ENCODE assay signal across 2 cellular contexts in the genomic region with DNA sequence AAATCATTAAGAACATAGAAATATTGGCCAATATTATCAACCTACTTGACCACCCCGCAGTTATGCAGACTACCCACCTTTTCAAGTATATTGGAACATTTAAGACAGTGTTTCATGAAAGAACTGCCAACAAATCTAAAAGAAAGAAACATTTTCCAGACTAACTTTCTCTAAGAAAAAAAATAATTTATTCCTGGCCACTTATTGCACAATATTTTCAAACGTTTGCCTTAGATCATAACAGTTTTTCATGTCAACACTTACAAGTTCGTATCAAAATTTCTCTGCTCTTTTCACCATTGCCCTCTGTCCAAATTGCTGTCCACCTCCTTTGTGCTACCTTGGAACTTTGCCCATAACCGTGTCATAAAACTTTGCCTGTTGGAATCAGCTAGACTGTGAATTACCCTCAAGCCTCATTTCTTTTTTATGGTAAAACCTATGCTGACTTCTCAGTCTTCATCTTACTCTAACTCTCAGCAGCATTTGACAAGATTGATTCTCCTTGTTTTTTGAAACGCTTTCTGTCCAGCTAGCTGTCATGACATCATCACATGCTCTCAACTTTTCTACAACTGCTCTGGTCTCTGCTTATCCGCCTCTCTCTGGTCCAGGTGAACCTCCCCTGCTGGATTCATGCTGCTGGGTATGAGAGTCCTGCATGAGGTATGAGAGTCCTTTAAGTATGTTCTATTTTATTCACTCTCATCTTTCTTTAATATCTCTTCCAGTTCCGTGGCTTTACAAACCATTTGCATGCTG.
TF ChIP-seq lines count a peak whose summit lies in the region.

No MANE protein-coding gene starts in this region.

TF ChIP-seq in IMR-90, 13 proteins besides CTCF, POLR2A, EP300 and RAD21:
- TF ChIP-seq MAZ (IDR thresholded peaks at IDR 0.05; ENCODE audit: borderline replicate concordance, low read depth, low read length) (no peak), CEBPB (IDR thresholded peaks at IDR 0.05; ENCODE audit: low read depth, low read length) (peak; percentile 44; the same call in 1 of the 2 replicates)

TF ChIP-seq in K562, 482 proteins besides CTCF, POLR2A, EP300 and RAD21:
- no peak for TF ChIP-seq CEBPG (CRISPR knock-in tag; IDR thresholded peaks at IDR 0.05)
- TF ChIP-seq CEBPG (tag; conservative IDR thresholded peaks at IDR 0.05 in 1 of 2, IDR thresholded peaks at IDR 0.05 in 1 of 2): peak in 1 of 2 experiments; percentile 80; a peak in 2 of 4 replicates
- no peak for TF ChIP-seq ZNF444 (CRISPR knock-in tag; IDR thresholded peaks at IDR 0.05)
- TF ChIP-seq DMBX1 (CRISPR knock-in tag; IDR thresholded peaks at IDR 0.05; ENCODE audit: borderline replicate concordance): no peak
- TF ChIP-seq CEBPB (tag; IDR thresholded peaks at IDR 0.05): peak; percentile 51
TF ChIP-seq in K562: peak in this region for 2.
